ENCODE assay signal across 29 cellular contexts in the genomic region with DNA sequence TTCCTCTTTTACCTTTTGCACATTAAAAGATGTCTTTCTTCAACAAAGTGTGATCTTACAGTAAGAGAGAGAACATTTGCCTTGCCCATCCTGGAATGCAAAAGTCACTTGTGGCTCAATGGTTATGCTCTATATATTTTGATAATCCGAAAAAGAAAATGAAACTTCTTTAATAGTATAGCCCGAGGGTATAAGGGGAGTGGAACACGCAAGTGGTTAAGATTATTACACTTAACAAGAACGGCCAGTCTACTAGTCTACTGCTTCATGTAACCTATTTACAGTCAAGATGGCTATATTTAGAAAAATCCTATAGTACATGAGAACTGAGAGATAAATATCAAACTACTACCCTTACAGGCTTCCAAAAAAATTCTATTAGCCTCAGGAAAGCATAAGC.
"Had no signal": no experiment of that assay in that cellular context is flagged by ENCODE, and none has a peak within 500 bp of the region (broad histone marks: within the 10 kb centered on the region; RNA-seq: fewer than 3 reads in every experiment).

No MANE protein-coding gene starts in this region.

- H3K9me3 ChIP-seq: left lung, lower lobe of right lung, mucosa of descending colon, ovary, prostate gland, suprapubic skin, thoracic aorta, tibial artery, uterus had no signal

- H3K36me3 ChIP-seq: left lung, lower lobe of right lung, ovary, prostate gland, suprapubic skin, thoracic aorta, tibial artery, uterus had no signal

- H3K9me3 Mint-ChIP-seq: natural killer cell treated with Interleukin-12 subunit alpha and Interleukin-12 subunit beta and Interleukin-15 and Interleukin-18, amount 100 ng/mL, for 72 hours; stimulated activated effector memory CD8-positive, alpha-beta T cell treated with anti-CD3 and anti-CD28 coated beads, Interleukin-12 subunit alpha, Interleukin-12 subunit beta, amount 100 ng/mL, for 72 hours; stimulated activated naive CD8-positive, alpha-beta T cell treated with anti-CD3 and anti-CD28 coated beads, Interleukin-15, Interleukin-2, amounts not matched to agents 100 ng/mL and 50 ng/mL, for 24 hours; type B pancreatic cell had no signal

- H3K27me3 Mint-ChIP-seq: type B pancreatic cell had no signal

- H3K36me3 Mint-ChIP-seq: immature natural killer cell; naive thymus-derived CD4-positive, alpha-beta T cell; natural killer cell treated with Interleukin-12 subunit alpha and Interleukin-12 subunit beta and Interleukin-15 and Interleukin-18, amount 100 ng/mL, for 72 hours; stimulated activated effector memory CD8-positive, alpha-beta T cell treated with anti-CD3 and anti-CD28 coated beads, Interleukin-12 subunit alpha, Interleukin-12 subunit beta, amount 100 ng/mL, for 72 hours; type B pancreatic cell had no signal

- ATAC-seq: left lung; lower lobe of right lung; naive thymus-derived CD4-positive, alpha-beta T cell; natural killer cell treated with Interleukin-12 subunit alpha and Interleukin-12 subunit beta and Interleukin-15 and Interleukin-18, amount 100 ng/mL, for 72 hours; right cardiac atrium; sciatic nerve; stimulated activated effector memory CD8-positive, alpha-beta T cell treated with anti-CD3 and anti-CD28 coated beads, Interleukin-12 subunit alpha, Interleukin-12 subunit beta, amount 100 ng/mL, for 72 hours had no signal

- H3K27ac Mint-ChIP-seq: immature natural killer cell; naive thymus-derived CD4-positive, alpha-beta T cell; natural killer cell treated with Interleukin-12 subunit alpha and Interleukin-12 subunit beta and Interleukin-15 and Interleukin-18, amount 100 ng/mL, for 72 hours; stimulated activated effector memory CD8-positive, alpha-beta T cell treated with anti-CD3 and anti-CD28 coated beads, Interleukin-12 subunit alpha, Interleukin-12 subunit beta, amount 100 ng/mL, for 72 hours; stimulated activated naive CD8-positive, alpha-beta T cell treated with anti-CD3 and anti-CD28 coated beads, Interleukin-15, Interleukin-2, amounts not matched to agents 100 ng/mL and 50 ng/mL, for 24 hours; type B pancreatic cell had no signal

- H3K27me3 ChIP-seq: left lung, ovary, suprapubic skin, tibial artery, uterus had no signal

- H3K4me1 Mint-ChIP-seq: immature natural killer cell; naive thymus-derived CD4-positive, alpha-beta T cell; stimulated activated effector memory CD8-positive, alpha-beta T cell treated with anti-CD3 and anti-CD28 coated beads, Interleukin-12 subunit alpha, Interleukin-12 subunit beta, amount 100 ng/mL, for 72 hours had no signal

- H3K27ac ChIP-seq: left lung, lower lobe of right lung, ovary, prostate gland, skin epidermis, suprapubic skin, thoracic aorta, tibial artery, uterus had no signal

- H3K4me3 Mint-ChIP-seq: immature natural killer cell; naive thymus-derived CD4-positive, alpha-beta T cell; natural killer cell treated with Interleukin-12 subunit alpha and Interleukin-12 subunit beta and Interleukin-15 and Interleukin-18, amount 100 ng/mL, for 72 hours; stimulated activated effector memory CD8-positive, alpha-beta T cell treated with anti-CD3 and anti-CD28 coated beads, Interleukin-12 subunit alpha, Interleukin-12 subunit beta, amount 100 ng/mL, for 72 hours; stimulated activated naive CD8-positive, alpha-beta T cell treated with anti-CD3 and anti-CD28 coated beads, Interleukin-15, Interleukin-2, amounts not matched to agents 100 ng/mL and 50 ng/mL, for 24 hours; type B pancreatic cell had no signal

- H3K4me1 ChIP-seq: left lung, tibial artery, uterus had no signal

- DNase-seq: hypothalamus; immature natural killer cell; kidney; left colon; left lung; lower lobe of right lung; mammary epithelial cell; mesendoderm; midbrain; mucosa of descending colon; naive thymus-derived CD4-positive, alpha-beta T cell; ovary; retina; stimulated activated CD4-positive, alpha-beta T cell treated with anti-CD3 and anti-CD28 coated beads, Interleukin-12 subunit alpha, Interleukin-12 subunit beta, amount 100 ng/mL, for 4 hours; stimulated activated CD4-positive, alpha-beta T cell treated with anti-CD3 and anti-CD28 coated beads, Interleukin-15, amount 100 ng/mL, for 24 hours; stimulated activated CD4-positive, alpha-beta T cell treated with anti-CD3 and anti-CD28 coated beads, Interleukin-4, amount 100 ng/mL, for 24 hours; stimulated activated naive CD4-positive, alpha-beta T cell; tibial artery; uterus had no signal

- H3K4me3 ChIP-seq: left lung, lower lobe of right lung, mucosa of descending colon, ovary, prostate gland, skin epidermis, suprapubic skin, thoracic aorta, tibial artery, uterus had no signal
